In genomic region chr1:28718601-28719331, GRCh38 we compare ENCODE assay signal across 10 cellular contexts. TPM values are rescaled to one million over a fixed set of nuclear protein-coding genes. Genes with fewer than 3 reads are reported as not detected.
DNase-seq lines count a peak whose midpoint lies in the region; ATAC-seq and TF ChIP-seq lines count a peak whose summit lies in the region.
"Had no signal": no experiment of that assay in that cellular context is flagged by ENCODE, and none has a peak within 500 bp of the region (broad histone marks: within the 10 kb centered on the region; RNA-seq: fewer than 3 reads in every experiment).

No MANE protein-coding gene starts in this region.

- H3K36me3 ChIP-seq in Karpas-422 (ENCODE audit: insufficient read depth, low read length) (peaks cover 5% of the 10 kb centered on the region; the same call in 1 of the 2 replicates), trophoblast cell (ENCODE audit: control insufficient read depth in 1 of 2, insufficient read depth in 2 of 2, low read length in 2 of 2) (peaks cover 7 to 17% of the 10 kb centered on the region in 2 experiments)

- no peak overlapping the region for H3K14ac ChIP-seq in trophoblast cell (ENCODE audit: low read length)

- H4K12ac ChIP-seq in trophoblast cell (ENCODE audit: low read depth, low read length), result no peak overlapping the region

- no peak overlapping the region for H2BK12ac ChIP-seq in trophoblast cell (ENCODE audit: low read length)

- no peak overlapping the region for H3K23ac ChIP-seq in trophoblast cell (ENCODE audit: low read length)

- H3K4me2 ChIP-seq in Karpas-422 (ENCODE audit: low read depth, low read length, poor library complexity, severe bottlenecking) (no peak overlapping the region), trophoblast cell (ENCODE audit: low read length) (no peak overlapping the region)

- H2AK5ac ChIP-seq in trophoblast cell (ENCODE audit: low read length), result no peak overlapping the region

- whole genome bisulfite sequencing in trophoblast cell (ENCODE audit: extremely low coverage, insufficient coverage, insufficient read length), result no CpG with 5 or more reads among the region's 4 CpGs

- POLR2A ChIA-PET in naive thymus-derived CD8-positive, alpha-beta T cell (lab: Charles Lee), result interaction anchor here (0.5 to 2.8 kb wide), 2 partner anchors 21 to 75 kb away, joined by 6 to 7 read pairs; partner anchors contain the start of gene TAF12

- H3K36me3 Mint-ChIP-seq in naive thymus-derived CD8-positive, alpha-beta T cell, result peaks cover 0 to 26% (median 8%) of the 10 kb centered on the region in 3 donors
- peaks cover 19% of the 10 kb centered on the region for H3K36me3 Mint-ChIP-seq in T-helper 2 cell treated with Interferon-gamma antibody and Interleukin-4, amounts not matched to agents 5 μg/mL and 100 μg/mL, for 36 hours (ENCODE audit: low read depth)

- no peak overlapping the region for H2BK120ac ChIP-seq in trophoblast cell (ENCODE audit: insufficient read depth, low read length, poor library complexity)

- no peak overlapping the region for H3K4me3 Mint-ChIP-seq in naive thymus-derived CD8-positive, alpha-beta T cell
- H3K4me3 Mint-ChIP-seq in T-helper 2 cell treated with Interferon-gamma antibody and Interleukin-4, amounts not matched to agents 5 μg/mL and 100 μg/mL, for 36 hours, result no peak overlapping the region

- H3K27ac Mint-ChIP-seq in naive thymus-derived CD8-positive, alpha-beta T cell, result peak overlapping the region in 6 of 10 donors; percentile 8 to 77 (median 49)
- H3K27ac Mint-ChIP-seq in T-helper 2 cell treated with Interferon-gamma antibody and Interleukin-4, amounts not matched to agents 5 μg/mL and 100 μg/mL, for 36 hours, result no peak overlapping the region

- H2BK5ac ChIP-seq in trophoblast cell (ENCODE audit: low read depth, low read length, poor library complexity), result no peak overlapping the region

- H3K9me2 ChIP-seq in Karpas-422 (replicated peaks; ENCODE audit: insufficient read depth, low read length), result no peaks in the 10 kb centered on the region

- no peak overlapping the region for H4K8ac ChIP-seq in trophoblast cell (ENCODE audit: low read depth, low read length)

- H3K79me1 ChIP-seq in trophoblast cell (ENCODE audit: low read length), result no peaks in the 10 kb centered on the region

- H3K4me3 ChIP-seq in Karpas-422 (ENCODE audit: low read length), result no peak overlapping the region
- no peak overlapping the region for H3K4me3 ChIP-seq in choroid plexus epithelial cell (ENCODE audit: low read depth, low read length)
- H3K4me3 ChIP-seq in trophoblast cell (ENCODE audit: low read depth, low read length), result no peak overlapping the region
- H3K4me3 ChIP-seq: tibial artery had no signal

- H3K9me3 ChIP-seq in Karpas-422 (ENCODE audit: low read length), result no peaks in the 10 kb centered on the region
- no peaks in the 10 kb centered on the region for H3K9me3 ChIP-seq in trophoblast cell (ENCODE audit: insufficient read depth, low read depth, low read length)
- H3K9me3 ChIP-seq: tibial artery had no signal

- peaks cover 0 to 6% (median 2%) of the 10 kb centered on the region in 4 donors for H3K4me1 Mint-ChIP-seq in naive thymus-derived CD8-positive, alpha-beta T cell
- peaks cover 2% of the 10 kb centered on the region for H3K4me1 Mint-ChIP-seq in T-helper 2 cell treated with Interferon-gamma antibody and Interleukin-4, amounts not matched to agents 5 μg/mL and 100 μg/mL, for 36 hours (ENCODE audit: low read depth)

- H3K79me2 ChIP-seq in Karpas-422 (ENCODE audit: low read length) (no peaks in the 10 kb centered on the region), trophoblast cell (ENCODE audit: control insufficient read depth, insufficient read depth, low read length, poor library complexity) (no peaks in the 10 kb centered on the region)

- no peak overlapping the region for H4K91ac ChIP-seq in trophoblast cell (ENCODE audit: low read depth, low read length)

- H2AFZ ChIP-seq in Karpas-422 (ENCODE audit: low read length) (no peak overlapping the region), trophoblast cell (ENCODE audit: insufficient read depth, low read length, poor library complexity) (no peak overlapping the region)

- no peak for TF ChIP-seq CTCF in choroid plexus epithelial cell (conservative IDR thresholded peaks at IDR 0.05; ENCODE audit: low read depth, low read length)

- H3K27me3 Mint-ChIP-seq in naive thymus-derived CD8-positive, alpha-beta T cell, result no peaks in the 10 kb centered on the region
- H3K27me3 Mint-ChIP-seq in T-helper 2 cell treated with Interferon-gamma antibody and Interleukin-4, amounts not matched to agents 5 μg/mL and 100 μg/mL, for 36 hours (ENCODE audit: low read depth), result no peaks in the 10 kb centered on the region

- peak; percentile 32 for DNase-seq in DMS 273 (lab: John Stamatoyannopoulos, UW; ENCODE audit: unreplicated experiment)
- no peak for DNase-seq in DMS 273 treated with DMSO at 0.1 percent for 48 hours (lab: John Stamatoyannopoulos, UW)
- peak; percentile 36 for DNase-seq in Karpas-422
- DNase-seq in choroid plexus epithelial cell (ENCODE audit: low read depth), result peak; percentile 61
- DNase-seq in naive thymus-derived CD8-positive, alpha-beta T cell, result no peak
- no peak for DNase-seq in trophoblast cell
- no peak for DNase-seq in T-helper 2 cell treated with Interferon-gamma antibody and Interleukin-4, amounts not matched to agents 5 μg/mL and 100 μg/mL, for 36 hours (ENCODE audit: low spot score)
- DNase-seq: NCI-H226, tibial artery had no signal

- H3K4me1 ChIP-seq in Karpas-422 (ENCODE audit: low read length), result no peaks in the 10 kb centered on the region
- H3K4me1 ChIP-seq in trophoblast cell (ENCODE audit: control insufficient read depth in 1 of 2, insufficient read depth in 2 of 2, low read length in 2 of 2), result peaks cover 0 to 7% of the 10 kb centered on the region in 2 experiments
- H3K4me1 ChIP-seq: tibial artery had no signal

- no peak overlapping the region for H3K9ac ChIP-seq in Karpas-422 (ENCODE audit: low read length)
- no peak overlapping the region for H3K9ac ChIP-seq in trophoblast cell (ENCODE audit: low read length)

- no peak overlapping the region for H3K4ac ChIP-seq in trophoblast cell (ENCODE audit: low read depth, low read length)

- no peaks in the 10 kb centered on the region for H3K9me3 Mint-ChIP-seq in naive thymus-derived CD8-positive, alpha-beta T cell
- no peaks in the 10 kb centered on the region for H3K9me3 Mint-ChIP-seq in T-helper 2 cell treated with Interferon-gamma antibody and Interleukin-4, amounts not matched to agents 5 μg/mL and 100 μg/mL, for 36 hours

- H3K27me3 ChIP-seq in Karpas-422 (ENCODE audit: low read length), result no peaks in the 10 kb centered on the region
- no peaks in the 10 kb centered on the region for H3K27me3 ChIP-seq in trophoblast cell (ENCODE audit: insufficient read depth, low read length)
- H3K27me3 ChIP-seq: tibial artery had no signal

- ATAC-seq in naive thymus-derived CD8-positive, alpha-beta T cell, result no peak
- ATAC-seq in GM21619 (IDR thresholded peaks at IDR 0.05; ENCODE audit: unreplicated experiment), result no peak

- H3K27ac ChIP-seq in Karpas-422 (ENCODE audit: low read length) (no peak overlapping the region), trophoblast cell (ENCODE audit: low read depth, low read length) (no peak overlapping the region)
- H3K27ac ChIP-seq: tibial artery had no signal

- no peaks in the 10 kb centered on the region for H4K20me1 ChIP-seq in Karpas-422 (ENCODE audit: insufficient read depth, low read depth, low read length)

- no peak overlapping the region for H3K18ac ChIP-seq in trophoblast cell (ENCODE audit: low read length)

RNA-seq across cellular contexts. Expression of gene YTHDF2, which starts 18.0 kb away (rescaled TPM):
- 44.0 and 52.5 TPM in 2 replicates for total RNA-seq in Karpas-422 (2014; rRNA removed; shearing (Covaris generic); ENCODE audit: low replicate concordance)
- total RNA-seq in naive thymus-derived CD8-positive, alpha-beta T cell, result 10 to 100 TPM; 75.4 to 76.6 TPM
- polyA plus RNA-seq in naive thymus-derived CD8-positive, alpha-beta T cell, result 100 to 1,000 TPM; 117 to 128 (median 118) TPM
- 150 and 158 TPM in 2 replicates for polyA plus RNA-seq in trophoblast cell (2013)

RNA-seq across cellular contexts. Expression of gene GMEB1, which starts 50.2 kb away (rescaled TPM):
- 7.2 and 8.8 TPM in 2 replicates for total RNA-seq in Karpas-422 (2014; rRNA removed; shearing (Covaris generic); ENCODE audit: low replicate concordance)
- total RNA-seq in naive thymus-derived CD8-positive, alpha-beta T cell, result 10 to 100 TPM; 20.5 to 23.2 TPM
- polyA plus RNA-seq in naive thymus-derived CD8-positive, alpha-beta T cell, result 10 to 100 TPM; 12.5 to 18.2 (median 17.1) TPM
- 25.9 and 26.2 TPM in 2 replicates for polyA plus RNA-seq in trophoblast cell (2013)

Comparison
In these comparisons a context has a peak if more than half of its experiments do, and no peak if none do; other contexts are left out.
1. DNase-seq: peak in DMS 273 (single experiment), Karpas-422 (single experiment) and choroid plexus epithelial cell (single experiment); none in DMS 273 treated with DMSO at 0.1 percent for 48 hours (single experiment), naive thymus-derived CD8-positive, alpha-beta T cell (0 of 10), trophoblast cell (0 of 2) and T-helper 2 cell treated with Interferon-gamma antibody and Interleukin-4, amounts not matched to agents 5 μg/mL and 100 μg/mL, for 36 hours (single experiment).